1 cellular context compared by ENCODE assay signal in genomic region chr12:69324797-69325466, GRCh38.
TF ChIP-seq lines count a peak whose summit lies in the region.

No MANE protein-coding gene starts in this region.

TF ChIP-seq in GM12878, 131 proteins besides CTCF, POLR2A, EP300 and RAD21 (continued from another document):
- TF ChIP-seq CEBPB (IDR thresholded peaks at IDR 0.05; ENCODE audit: borderline replicate concordance in 1 of 2, low read depth in 2 of 2, low read length in 2 of 2) (no peak), MEF2B (IDR thresholded peaks at IDR 0.05; ENCODE audit: partially characterized antibody, poor library complexity, severe bottlenecking) (no peak), HSF1 (IDR thresholded peaks at IDR 0.05; ENCODE audit: low read depth, low read length) (no peak), HDAC6 (IDR thresholded peaks at IDR 0.05; ENCODE audit: unreplicated experiment) (no peak), ZNF622 (IDR thresholded peaks at IDR 0.05) (no peak), BCL3 (IDR thresholded peaks at IDR 0.05; ENCODE audit: borderline replicate concordance, insufficient read depth, low read depth, low read length, poor library complexity, severe bottlenecking) (no peak), POU2F2 (IDR thresholded peaks at IDR 0.05; ENCODE audit: borderline replicate concordance, low read depth, low read length) (0 out of 3 replicates have a peak, but pooled peaks have one; percentile 7), SRF (IDR thresholded peaks at IDR 0.05; ENCODE audit: low read depth in 2 of 2, low read length in 2 of 2) (no peak), ETV6 (conservative IDR thresholded peaks at IDR 0.05 in 1 of 2, IDR thresholded peaks at IDR 0.05 in 1 of 2; ENCODE audit: borderline replicate concordance in 1 of 2, low read depth in 1 of 2) (no peak), BHLHE40 (IDR thresholded peaks at IDR 0.05; ENCODE audit: borderline replicate concordance in 1 of 2, low read depth in 2 of 2, low read length in 1 of 2) (no peak), SREBF2 (IDR thresholded peaks at IDR 0.05; ENCODE audit: low read length) (no peak), SKIL (IDR thresholded peaks at IDR 0.05; ENCODE audit: low read depth, poor library complexity, severe bottlenecking) (no peak), DPF2 (IDR thresholded peaks at IDR 0.05) (no peak), IKZF2 (IDR thresholded peaks at IDR 0.05) (peak; percentile 45 to 58; a peak in 2 of 4 replicates), MTA3 (IDR thresholded peaks at IDR 0.05; ENCODE audit: borderline replicate concordance, low read length) (no peak), ATF2 (IDR thresholded peaks at IDR 0.05; ENCODE audit: low read length) (0 out of 2 replicates have a peak, but pooled peaks have one; percentile 24), ELK1 (IDR thresholded peaks at IDR 0.05; ENCODE audit: low read depth, low read length) (no peak), MYB (IDR thresholded peaks at IDR 0.05; ENCODE audit: borderline replicate concordance, low read depth, low read length) (no peak), PKNOX1 (IDR thresholded peaks at IDR 0.05) (0 out of 2 replicates have a peak, but pooled peaks have one; percentile 18), POLR2AphosphoS2 (IDR thresholded peaks at IDR 0.05; ENCODE audit: low read depth, low read length) (no peak)
